8 cellular contexts compared by ENCODE assay signal in genomic region chr6:32189742-32190053, GRCh38.
A peak's percentile ranks its signal among the peaks of the same experiment; 100 is the strongest.
DNase-seq lines count a peak whose midpoint lies in the region; ATAC-seq, FAIRE-seq and TF ChIP-seq lines count a peak whose summit lies in the region.

No MANE protein-coding gene starts in this region.

- intact Hi-C loops in posterior cingulate gyrus (cut with DNase I): no loop called here

- H3K27ac ChIP-seq in HUES6 (ENCODE audit: low read depth, low read length): peak overlapping the region; percentile 68

- H3K4me1 Mint-ChIP-seq in stimulated activated effector memory CD8-positive, alpha-beta T cell treated with anti-CD3 and anti-CD28 coated beads, Interleukin-12 subunit alpha, Interleukin-12 subunit beta, amount 100 ng/mL, for 72 hours: peaks cover 81% of the 10 kb centered on the region

- H3K9me3 ChIP-seq in HUES6 (ENCODE audit: control insufficient read depth, insufficient read depth, low read depth, low read length) (no peaks in the 10 kb centered on the region), adipocyte (ENCODE audit: control insufficient read depth, low read length) (no peaks in the 10 kb centered on the region), iPS-18c (ENCODE audit: control insufficient read depth, insufficient read depth, low read length) (no peaks in the 10 kb centered on the region)

- H3K27me3 ChIP-seq in HUES6 (ENCODE audit: control insufficient read depth, insufficient read depth, low read length) (no peaks in the 10 kb centered on the region), adipocyte (replicated peaks; ENCODE audit: control insufficient read depth, insufficient read depth, low read length) (no peaks in the 10 kb centered on the region)

- no peaks in the 10 kb centered on the region for H3K9me3 Mint-ChIP-seq in stimulated activated effector memory CD8-positive, alpha-beta T cell treated with anti-CD3 and anti-CD28 coated beads, Interleukin-12 subunit alpha, Interleukin-12 subunit beta, amount 100 ng/mL, for 72 hours

- H3K4me3 ChIP-seq in HUES6 (ENCODE audit: low read depth, low read length) (peak overlapping the region; percentile 53), adipocyte (ENCODE audit: low read length) (peak overlapping the region; percentile 94), iPS-18c (ENCODE audit: insufficient read depth, low read depth, low read length) (peak overlapping the region; percentile 70)

- no peak for TF ChIP-seq POLR2A in H54 (IDR thresholded peaks at IDR 0.05; ENCODE audit: low read depth, low read length)

- H3K36me3 Mint-ChIP-seq in stimulated activated effector memory CD8-positive, alpha-beta T cell treated with anti-CD3 and anti-CD28 coated beads, Interleukin-12 subunit alpha, Interleukin-12 subunit beta, amount 100 ng/mL, for 72 hours: peaks cover 77% of the 10 kb centered on the region

- H3K4me1 ChIP-seq in HUES6 (ENCODE audit: control insufficient read depth, insufficient read depth, low read length): peaks cover 40% of the 10 kb centered on the region
- H3K4me1 ChIP-seq in adipocyte (ENCODE audit: control insufficient read depth, insufficient read depth, low read length): peaks cover 20% of the 10 kb centered on the region

- H3K4me3 Mint-ChIP-seq in stimulated activated effector memory CD8-positive, alpha-beta T cell treated with anti-CD3 and anti-CD28 coated beads, Interleukin-12 subunit alpha, Interleukin-12 subunit beta, amount 100 ng/mL, for 72 hours: peak overlapping the region; percentile 99

- DNase-seq in adipocyte (ENCODE audit: low read depth) (no peak), H54 (ENCODE audit: insufficient read length, low spot score) (no peak), posterior cingulate gyrus (no peak)
- no peak for DNase-seq in stimulated activated effector memory CD8-positive, alpha-beta T cell treated with anti-CD3 and anti-CD28 coated beads, Interleukin-12 subunit alpha, Interleukin-12 subunit beta, amount 100 ng/mL, for 72 hours (ENCODE audit: low spot score in 2 of 2)
- no peak for DNase-seq in stimulated activated naive CD4-positive, alpha-beta T cell (lab: John Stamatoyannopoulos, UW)

- H3K9ac ChIP-seq in HUES6 (ENCODE audit: low read length) (peak overlapping the region; percentile 72), adipocyte (ENCODE audit: low read length) (peak overlapping the region; percentile 97)

- peak overlapping the region; percentile 99 for H3K27ac Mint-ChIP-seq in stimulated activated effector memory CD8-positive, alpha-beta T cell treated with anti-CD3 and anti-CD28 coated beads, Interleukin-12 subunit alpha, Interleukin-12 subunit beta, amount 100 ng/mL, for 72 hours

- H3K36me3 ChIP-seq in HUES6 (ENCODE audit: control insufficient read depth, insufficient read depth, low read length): peaks cover 23% of the 10 kb centered on the region
- peaks cover 22% of the 10 kb centered on the region for H3K36me3 ChIP-seq in adipocyte (ENCODE audit: control insufficient read depth, insufficient read depth, low read length, severe bottlenecking)

- no peak for FAIRE-seq in H54 (lab: Jason Lieb, UNC)

- no peak for ATAC-seq in stimulated activated effector memory CD8-positive, alpha-beta T cell treated with anti-CD3 and anti-CD28 coated beads, Interleukin-12 subunit alpha, Interleukin-12 subunit beta, amount 100 ng/mL, for 72 hours
- ATAC-seq in GM21825 (IDR thresholded peaks at IDR 0.05; ENCODE audit: unreplicated experiment): no peak
